ENCODE assay signal across 8 cellular contexts in the genomic region with DNA sequence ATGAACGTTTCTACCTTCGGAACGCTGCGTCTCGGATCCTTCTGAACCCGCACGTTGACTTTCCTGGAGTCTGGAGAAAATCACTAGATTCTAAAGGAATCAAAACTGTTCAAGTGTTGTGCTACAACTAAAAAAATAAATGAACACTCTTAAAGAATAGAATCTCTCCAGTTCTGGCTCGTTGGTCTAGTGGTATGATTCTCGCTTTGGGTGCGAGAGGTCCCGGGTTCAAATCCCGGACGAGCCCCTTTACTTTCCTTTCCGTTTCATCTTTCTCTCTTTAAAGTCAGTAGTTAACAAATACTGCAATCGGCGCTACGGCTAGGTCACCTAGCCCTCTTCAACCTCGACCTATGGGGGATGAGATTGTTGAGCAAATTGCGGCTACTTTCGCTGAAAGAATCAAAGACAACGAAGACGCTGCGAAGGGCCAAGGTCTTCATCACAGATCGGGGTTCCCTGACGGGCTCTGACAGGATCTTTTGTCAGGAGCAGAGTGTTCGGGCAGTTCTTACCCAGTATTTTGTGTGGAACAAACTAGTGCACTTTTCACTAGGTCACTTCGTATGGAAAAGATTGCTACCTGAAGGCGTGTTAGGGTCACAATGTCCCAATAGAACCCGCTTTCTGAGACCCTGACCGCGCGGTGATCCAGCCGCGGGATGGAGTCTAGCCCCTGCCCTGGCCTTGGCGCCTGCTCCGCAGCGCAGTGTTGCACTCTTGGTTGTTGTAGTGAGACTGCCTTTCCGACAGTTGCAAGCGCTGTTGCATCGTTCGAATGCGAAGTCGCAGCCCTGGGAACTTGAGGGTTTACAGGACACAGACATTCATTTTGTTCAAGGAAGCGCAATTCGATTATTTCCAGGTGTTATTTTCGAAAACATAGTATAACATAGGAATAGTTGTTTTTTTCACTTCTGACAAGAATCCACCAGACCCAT. TPM values are rescaled to one million over a fixed set of nuclear protein-coding genes. Genes with fewer than 3 reads are reported as not detected.
DNase-seq lines count a peak whose midpoint lies in the region; ATAC-seq and TF ChIP-seq lines count a peak whose summit lies in the region.

No MANE protein-coding gene starts in this region.

- peaks cover 6% of the 10 kb centered on the region for H3K36me3 Mint-ChIP-seq in activated CD4-positive, alpha-beta memory T cell treated with anti-CD3 and anti-CD28 coated beads for 36 hours

- no peaks in the 10 kb centered on the region for H3K36me3 ChIP-seq in subcutaneous abdominal adipose tissue (ENCODE audit: control insufficient read depth in 5 of 5, insufficient read depth in 5 of 5, low read length in 5 of 5)

- TF ChIP-seq POLR2A in erythroblast (IDR thresholded peaks at IDR 0.05; ENCODE audit: low read length), result no peak

- peaks cover 0 to 2% (median 0%) of the 10 kb centered on the region in 5 donors for H3K27me3 ChIP-seq in subcutaneous abdominal adipose tissue (ENCODE audit: control insufficient read depth in 5 of 5, insufficient read depth in 4 of 5, low read length in 5 of 5)

- H3K9me3 Mint-ChIP-seq in activated CD4-positive, alpha-beta memory T cell treated with anti-CD3 and anti-CD28 coated beads for 36 hours, result no peaks in the 10 kb centered on the region

- peak overlapping the region; percentile 87 for H3K27ac Mint-ChIP-seq in activated CD4-positive, alpha-beta memory T cell treated with anti-CD3 and anti-CD28 coated beads for 36 hours

- ATAC-seq in HG03097 (IDR thresholded peaks at IDR 0.05; ENCODE audit: low FRiP score, unreplicated experiment), result peak; percentile 62

- H3K4me3 Mint-ChIP-seq in activated CD4-positive, alpha-beta memory T cell treated with anti-CD3 and anti-CD28 coated beads for 36 hours, result peak overlapping the region; percentile 76

- no peak overlapping the region for H3K9ac ChIP-seq in subcutaneous abdominal adipose tissue (ENCODE audit: low read length in 5 of 5)

- H3K9me3 ChIP-seq in subcutaneous abdominal adipose tissue (ENCODE audit: control insufficient read depth in 5 of 5, low read length in 5 of 5), result no peaks in the 10 kb centered on the region

- peaks cover 39% of the 10 kb centered on the region for H3K4me1 Mint-ChIP-seq in activated CD4-positive, alpha-beta memory T cell treated with anti-CD3 and anti-CD28 coated beads for 36 hours (ENCODE audit: low read depth)

- intact Hi-C loops in activated CD4-positive, alpha-beta memory T cell treated with anti-CD3 and anti-CD28 coated beads for 36 hours (cut with micrococcal nuclease), result loop anchor here (1.0 kb wide), 2 partner anchors 8 to 20 kb away; no protein-coding TSS in a partner anchor

- H3K27me3 Mint-ChIP-seq in activated CD4-positive, alpha-beta memory T cell treated with anti-CD3 and anti-CD28 coated beads for 36 hours, result peaks cover 36% of the 10 kb centered on the region

- peaks cover 8 to 34% (median 31%) of the 10 kb centered on the region in 5 donors for H3K4me1 ChIP-seq in subcutaneous abdominal adipose tissue (ENCODE audit: control insufficient read depth in 5 of 5, insufficient read depth in 5 of 5, low read length in 5 of 5)

- H3K27ac ChIP-seq in subcutaneous abdominal adipose tissue (ENCODE audit: low read depth, low read length), result no peak overlapping the region

- POLR2A ChIA-PET in activated CD4-positive, alpha-beta memory T cell treated with anti-CD3 and anti-CD28 coated beads for 36 hours (lab: Charles Lee), result interaction anchor here (1.3 to 2.9 kb wide), 4 partner anchors 20 to 290 kb away, joined by 3 to 16 read pairs (median 8); partner anchors contain the start of gene PARP2

- CTCF ChIA-PET in activated CD4-positive, alpha-beta memory T cell treated with anti-CD3 and anti-CD28 coated beads for 36 hours (lab: Charles Lee), result interaction anchor here (1.7 to 3.3 kb wide), 4 partner anchors 19 to 58 kb away, joined by 9 to 28 read pairs (median 14); no protein-coding TSS in a partner anchor

- peak overlapping the region; percentile 30 to 61 (median 42) for H3K4me3 ChIP-seq in subcutaneous abdominal adipose tissue (ENCODE audit: low read depth in 1 of 5, low read length in 5 of 5)

- peak; percentile 83 for DNase-seq in activated effector memory CD4-positive, alpha-beta T cell treated with anti-CD3 and anti-CD28 coated beads, Interleukin-2, amount 50 U/mL, for 16 hours
- DNase-seq in activated effector memory CD4-positive, alpha-beta T cell treated with Interleukin-2 at 50 U/mL for 16 hours, result no peak
- DNase-seq in NCI-H748 (lab: John Stamatoyannopoulos, UW; ENCODE audit: unreplicated experiment) (peak; percentile 87), erythroblast (lab: John Stamatoyannopoulos, UW) (peak; percentile 86 to 87), myocyte (ENCODE audit: low read depth) (peak; percentile 57)
- peak; percentile 81 for DNase-seq in activated CD4-positive, alpha-beta memory T cell treated with anti-CD3 and anti-CD28 coated beads for 36 hours

RNA-seq across cellular contexts. Expression of gene OR6S1, which starts 8.4 kb away (rescaled TPM):
- total RNA-seq in activated CD4-positive, alpha-beta memory T cell treated with anti-CD3 and anti-CD28 coated beads for 36 hours, result not detected
- not detected in 2 replicates for total RNA-seq in myocyte
- not detected for polyA plus RNA-seq in myocyte (2012)

RNA-seq across cellular contexts. Expression of gene RNASE12, which starts 41.9 kb away (rescaled TPM):
- not detected for total RNA-seq in activated CD4-positive, alpha-beta memory T cell treated with anti-CD3 and anti-CD28 coated beads for 36 hours
- total RNA-seq in myocyte, result not detected in 2 replicates
- polyA plus RNA-seq in myocyte (2012), result not detected

RNA-seq across cellular contexts. Expression of gene RNASE11, which starts 45.3 kb away (rescaled TPM):
- total RNA-seq in activated CD4-positive, alpha-beta memory T cell treated with anti-CD3 and anti-CD28 coated beads for 36 hours, result not detected
- not detected in 2 replicates for total RNA-seq in myocyte
- not detected for polyA plus RNA-seq in myocyte (2012)

RNA-seq across cellular contexts. Expression of gene RNASE4, which starts 51.3 kb away (rescaled TPM):
- total RNA-seq in activated CD4-positive, alpha-beta memory T cell treated with anti-CD3 and anti-CD28 coated beads for 36 hours, result under 1 TPM; 0.69 to 0.70 TPM
- 4.7 and 7.2 TPM in 2 replicates for total RNA-seq in myocyte
- polyA plus RNA-seq in myocyte (2012), result 16.3 TPM

RNA-seq across cellular contexts. Expression of gene ANG, which starts 55.5 kb away (rescaled TPM):
- 1 to 10 TPM; 1.1 to 2.0 TPM for total RNA-seq in activated CD4-positive, alpha-beta memory T cell treated with anti-CD3 and anti-CD28 coated beads for 36 hours
- 0.42 and 1.4 TPM in 2 replicates for total RNA-seq in myocyte
- polyA plus RNA-seq in myocyte (2012), result 6.7 TPM
